23 cellular contexts compared by ENCODE assay signal in genomic region chr22:20292108-20292507, GRCh38. TPM values are rescaled to one million over a fixed set of nuclear protein-coding genes. Genes with fewer than 3 reads are reported as not detected.
DNase-seq lines count a peak whose midpoint lies in the region; ATAC-seq and TF ChIP-seq lines count a peak whose summit lies in the region.
"Had no signal": no experiment of that assay in that cellular context is flagged by ENCODE, and none has a peak within 500 bp of the region (broad histone marks: within the 10 kb centered on the region; RNA-seq: fewer than 3 reads in every experiment).

No MANE protein-coding gene starts in this region.

- H3K14ac ChIP-seq in neuronal stem cell (ENCODE audit: low read length): no peak overlapping the region

- no peak overlapping the region for H3K4ac ChIP-seq in neuronal stem cell (ENCODE audit: low read length)

- H3K9me3 ChIP-seq in SK-N-MC (ENCODE audit: low read depth, low read length) (no peaks in the 10 kb centered on the region), neuronal stem cell (replicated peaks in 1 of 2; ENCODE audit: control insufficient read depth in 2 of 2, insufficient read depth in 1 of 2, low read depth in 1 of 2, low read length in 2 of 2) (no peaks in the 10 kb centered on the region), thyroid gland (no peaks in the 10 kb centered on the region), gastrocnemius medialis (no peaks in the 10 kb centered on the region)
- H3K9me3 ChIP-seq: BE2C; BLaER1 treated with 17β-estradiol and CSF1 and Interleukin-3, amounts not matched to agents 10 nM and 100 nM had no signal

- no peak overlapping the region for H2BK5ac ChIP-seq in neuronal stem cell (ENCODE audit: low read length)

- no peak overlapping the region for H4K8ac ChIP-seq in neuronal stem cell (ENCODE audit: low read depth, low read length)

- no peak overlapping the region for H2BK15ac ChIP-seq in neuronal stem cell (ENCODE audit: low read length)

- no peak for ATAC-seq in gastrocnemius medialis

- intact Hi-C loops in thyroid gland (cut with DNase I) (no loop called here), gastrocnemius medialis (cut with DNase I; ENCODE audit: low total_unique reads) (no loop called here)

- in situ Hi-C loops in gastrocnemius medialis (cut with MboI; ENCODE audit: low sequenced_read_pairs in 4 of 4): loop anchor here (10.0 kb wide), 1 partner anchor 137 kb away; the partner anchor contains the start of gene CCDC188 (in 4 of the 4)

- H4K91ac ChIP-seq in neuronal stem cell (ENCODE audit: low read depth, low read length, poor library complexity): peak overlapping the region; percentile 53

- H3K23ac ChIP-seq in neuronal stem cell (ENCODE audit: low read depth, low read length, poor library complexity): peak overlapping the region; percentile 6

- H3K4me2 ChIP-seq in neuronal stem cell (ENCODE audit: insufficient read depth, low read length, poor library complexity, severe bottlenecking): no peak overlapping the region

- H3K9ac ChIP-seq in SK-N-MC (ENCODE audit: insufficient read length): no peak overlapping the region
- H3K9ac ChIP-seq in neuronal stem cell (ENCODE audit: low read depth, low read length, poor library complexity): no peak overlapping the region

- no peak for DNase-seq in SK-N-MC (ENCODE audit: low read depth, low spot score)
- no peak for DNase-seq in neuronal stem cell (ENCODE audit: low spot score)
- DNase-seq in thyroid gland: no peak
- DNase-seq in NCI-H1436 treated with DMSO at 0.1 percent for 48 hours (lab: John Stamatoyannopoulos, UW): no peak
- DNase-seq in gastrocnemius medialis: no peak
- no peak for DNase-seq in CD1c-positive myeloid dendritic cell (ENCODE audit: extremely low spot score)
- DNase-seq in kidney tubule cell (ENCODE audit: low spot score): no peak
- DNase-seq: 8988T; ACHN; BE2C; CD4-positive, alpha-beta memory T cell; CD4-positive, CD25-positive, alpha-beta regulatory T cell; CD8-positive, alpha-beta memory T cell; COR-L47; DMS 273 treated with DMSO at 0.1 percent for 48 hours; DMS153; DMS53; DMS79; DND-41; EL; GF-D8 had no signal

- no peaks in the 10 kb centered on the region for H3K79me1 ChIP-seq in neuronal stem cell (ENCODE audit: low read depth, low read length)

- H3K27ac ChIP-seq in SK-N-MC (no peak overlapping the region), neuronal stem cell (replicated peaks; ENCODE audit: low read length) (no peak overlapping the region), thyroid gland (peak overlapping the region; percentile 41 to 78 (median 57)), gastrocnemius medialis (no peak overlapping the region)
- H3K27ac ChIP-seq: BLaER1 treated with 17β-estradiol and CSF1 and Interleukin-3, amounts not matched to agents 10 nM and 100 nM; C4-2B had no signal

- peaks cover 0 to 2% of the 10 kb centered on the region in 2 donors for H3K4me1 ChIP-seq in neuronal stem cell (ENCODE audit: control insufficient read depth in 2 of 2, insufficient read depth in 1 of 2, low read depth in 1 of 2, low read length in 2 of 2)
- H3K4me1 ChIP-seq in thyroid gland: peaks cover 13 to 18% of the 10 kb centered on the region in 2 donors
- H3K4me1 ChIP-seq in gastrocnemius medialis: no peaks in the 10 kb centered on the region
- H3K4me1 ChIP-seq: BE2C had no signal

- no peak overlapping the region for H2BK120ac ChIP-seq in neuronal stem cell (ENCODE audit: low read depth, low read length)

- H2BK12ac ChIP-seq in neuronal stem cell (ENCODE audit: low read length): no peak overlapping the region

- no peak overlapping the region for H2AFZ ChIP-seq in neuronal stem cell (ENCODE audit: low read length)

- H3K36me3 ChIP-seq in SK-N-MC (ENCODE audit: insufficient read depth, low read length): no peaks in the 10 kb centered on the region
- no peaks in the 10 kb centered on the region for H3K36me3 ChIP-seq in neuronal stem cell (replicated peaks in 1 of 2; ENCODE audit: control insufficient read depth in 2 of 2, insufficient read depth in 2 of 2, low read length in 2 of 2)
- H3K36me3 ChIP-seq in thyroid gland: no peaks in the 10 kb centered on the region
- H3K36me3 ChIP-seq in gastrocnemius medialis: no peaks in the 10 kb centered on the region
- H3K36me3 ChIP-seq: BE2C; BLaER1 treated with 17β-estradiol and CSF1 and Interleukin-3, amounts not matched to agents 10 nM and 100 nM had no signal

- TF ChIP-seq POLR2A in thyroid gland (IDR thresholded peaks at IDR 0.05) (no peak), gastrocnemius medialis (IDR thresholded peaks at IDR 0.05) (no peak)

- H3K27me3 ChIP-seq in neuronal stem cell (ENCODE audit: control insufficient read depth in 3 of 3, insufficient read depth in 3 of 3, low read depth in 1 of 3, low read length in 3 of 3): peaks cover 0 to 54% (median 8%) of the 10 kb centered on the region in 3 experiments
- H3K27me3 ChIP-seq in thyroid gland: no peaks in the 10 kb centered on the region
- no peaks in the 10 kb centered on the region for H3K27me3 ChIP-seq in gastrocnemius medialis
- H3K27me3 ChIP-seq: BE2C; BLaER1 treated with 17β-estradiol and CSF1 and Interleukin-3, amounts not matched to agents 10 nM and 100 nM had no signal

- TF ChIP-seq CTCF in thyroid gland (IDR thresholded peaks at IDR 0.05) (no peak), gastrocnemius medialis (IDR thresholded peaks at IDR 0.05 in 4 of 5, conservative IDR thresholded peaks at IDR 0.05 in 1 of 5) (no peak)

- H3K18ac ChIP-seq in neuronal stem cell (ENCODE audit: low read length): no peak overlapping the region

- H3K4me3 ChIP-seq in SK-N-MC (peak overlapping the region; percentile 6; the same call in 1 of the 2 replicates), neuronal stem cell (ENCODE audit: low read length in 2 of 2) (no peak overlapping the region), thyroid gland (replicated peaks in 1 of 3) (no peak overlapping the region), gastrocnemius medialis (no peak overlapping the region)
- H3K4me3 ChIP-seq: BLaER1 treated with 17β-estradiol and CSF1 and Interleukin-3, amounts not matched to agents 10 nM and 100 nM had no signal

- H2AK5ac ChIP-seq in neuronal stem cell (ENCODE audit: low read depth, low read length): peak overlapping the region; percentile 84

- no CpG with 5 or more reads among the region's 5 CpGs for WGBS in neuronal stem cell (ENCODE audit: extremely low coverage in 2 of 2, insufficient read length in 2 of 2, insufficient replicate concordance in 1 of 2), 2 donors
- WGBS in thyroid gland, 2 donors: 71 to 75% methylated on average over 5 of the region's 5 CpGs

RNA-seq across cellular contexts. Expression of gene RTN4R, which starts 24.0 kb away (rescaled TPM):
- polyA plus RNA-seq in neuronal stem cell (2013, experiment 1 of 2): 23.2 TPM
- 22.9 TPM for polyA plus RNA-seq in neuronal stem cell (2013, experiment 2 of 2)
- total RNA-seq in thyroid gland (1 to 10 TPM; 4.0 to 8.6 (median 5.9) TPM), gastrocnemius medialis (under 1 TPM in 2 of 4 donors, not detected in 2; 0.29 to 0.75 TPM)

RNA-seq across cellular contexts. Expression of gene DGCR6L, which starts 27.8 kb away (rescaled TPM):
- 26.0 TPM for polyA plus RNA-seq in neuronal stem cell (2013, experiment 1 of 2)
- polyA plus RNA-seq in neuronal stem cell (2013, experiment 2 of 2): 25.8 TPM
- total RNA-seq in thyroid gland (100 to 1,000 TPM in 2 of 4 donors, 10 to 100 TPM in 2; 62.5 to 123 (median 90.8) TPM), gastrocnemius medialis (100 to 1,000 TPM in 1 of 4 donors, 10 to 100 TPM in 3; 43.5 to 105 (median 67.5) TPM)

Comparison
In these comparisons a context has a peak if more than half of its experiments do, and no peak if none do; other contexts are left out.
1. H3K27ac ChIP-seq: peak in thyroid gland (3 of 3); none in SK-N-MC (single experiment), neuronal stem cell (single experiment) and gastrocnemius medialis (0 of 4).